ENCODE assay signal across 8 cellular contexts in genomic region chr2:54665436-54665856, GRCh38. TPM values are rescaled to one million over a fixed set of nuclear protein-coding genes. Genes with fewer than 3 reads are reported as not detected.
DNase-seq lines count a peak whose midpoint lies in the region; ATAC-seq and TF ChIP-seq lines count a peak whose summit lies in the region.

No MANE protein-coding gene starts in this region.

- no peaks in the 10 kb centered on the region for H3K9me3 Mint-ChIP-seq in stimulated activated naive CD8-positive, alpha-beta T cell treated with anti-CD3 and anti-CD28 coated beads, Interleukin-15, amount 100 ng/mL, for 72 hours

- in situ Hi-C loops in SK-MEL-5 (cut with HindIII; ENCODE audit: low pct_unique_long_range_greater_than_20kb, low sequenced_read_pairs), result no loop called here

- H3K27me3 ChIP-seq in lower lobe of right lung (ENCODE audit: low read depth), result no peaks in the 10 kb centered on the region

- peaks cover 54% of the 10 kb centered on the region for H3K4me1 ChIP-seq in lower lobe of right lung

- DNase-seq in EH (ENCODE audit: low read depth), result peak; percentile 57
- DNase-seq in HS-27A (ENCODE audit: low read depth), result peak; percentile 31
- DNase-seq in SK-MEL-5 (ENCODE audit: low read depth, low spot score), result peak; percentile 87
- DNase-seq in cerebellar cortex (ENCODE audit: low spot score), result peak; percentile 57
- DNase-seq in lower lobe of right lung, result no peak
- DNase-seq in stimulated activated naive CD8-positive, alpha-beta T cell treated with anti-CD3 and anti-CD28 coated beads, Interleukin-15, amount 100 ng/mL, for 72 hours, result peak; percentile 28
- DNase-seq in 8988T, result no peak

- peak overlapping the region; percentile 75 for H3K27ac ChIP-seq in lower lobe of right lung

- H3K4me3 Mint-ChIP-seq in stimulated activated naive CD8-positive, alpha-beta T cell treated with anti-CD3 and anti-CD28 coated beads, Interleukin-15, amount 100 ng/mL, for 72 hours, result no peak overlapping the region

- peaks cover 93% of the 10 kb centered on the region for H3K36me3 ChIP-seq in lower lobe of right lung

- H3K27me3 Mint-ChIP-seq in stimulated activated naive CD8-positive, alpha-beta T cell treated with anti-CD3 and anti-CD28 coated beads, Interleukin-15, amount 100 ng/mL, for 72 hours, result no peaks in the 10 kb centered on the region

- TF ChIP-seq CTCF in lower lobe of right lung (IDR thresholded peaks at IDR 0.05), result peak; percentile 71

- intact Hi-C loops in lower lobe of right lung (cut with DNase I), result no loop called here

- peaks cover 17% of the 10 kb centered on the region for H3K4me1 Mint-ChIP-seq in stimulated activated naive CD8-positive, alpha-beta T cell treated with anti-CD3 and anti-CD28 coated beads, Interleukin-15, amount 100 ng/mL, for 72 hours

- no peak overlapping the region for H3K4me3 ChIP-seq in lower lobe of right lung

- ATAC-seq in lower lobe of right lung, result peak; percentile 74 to 76
- peak; percentile 71 for ATAC-seq in stimulated activated naive CD8-positive, alpha-beta T cell treated with anti-CD3 and anti-CD28 coated beads, Interleukin-15, amount 100 ng/mL, for 72 hours
- no peak for ATAC-seq in HG03571 (IDR thresholded peaks at IDR 0.05; ENCODE audit: unreplicated experiment)

- H3K27ac Mint-ChIP-seq in stimulated activated naive CD8-positive, alpha-beta T cell treated with anti-CD3 and anti-CD28 coated beads, Interleukin-15, amount 100 ng/mL, for 72 hours, result peak overlapping the region in 1 of 2 donors; percentile 90

- H3K9me3 ChIP-seq in lower lobe of right lung, result no peaks in the 10 kb centered on the region

RNA-seq across cellular contexts. Expression of gene EML6, which starts 58.0 kb away (rescaled TPM):
- total RNA-seq in SK-MEL-5 (2014; rRNA removed; shearing (Covaris generic)), result 0.24 and 0.95 TPM in 2 replicates
- 0.58 and 1.7 TPM in 2 replicates for polyA plus RNA-seq in SK-MEL-5 (2015; cell fraction: cytosol; rRNA removed)
- polyA plus RNA-seq in SK-MEL-5 (2015; cell fraction: nucleus; rRNA removed), result 6.0 and 16.9 TPM in 2 replicates
- total RNA-seq in lower lobe of right lung, result 2.5 TPM

Comparison
In these comparisons a context has a peak if more than half of its experiments do, and no peak if none do; other contexts are left out.
1. DNase-seq: peak in EH (single experiment), HS-27A (single experiment), SK-MEL-5 (single experiment), cerebellar cortex (single experiment) and stimulated activated naive CD8-positive, alpha-beta T cell treated with anti-CD3 and anti-CD28 coated beads, Interleukin-15, amount 100 ng/mL, for 72 hours (2 of 2); none in lower lobe of right lung (single experiment) and 8988T (single experiment).